ENCODE assay signal across 13 cellular contexts in the genomic region with DNA sequence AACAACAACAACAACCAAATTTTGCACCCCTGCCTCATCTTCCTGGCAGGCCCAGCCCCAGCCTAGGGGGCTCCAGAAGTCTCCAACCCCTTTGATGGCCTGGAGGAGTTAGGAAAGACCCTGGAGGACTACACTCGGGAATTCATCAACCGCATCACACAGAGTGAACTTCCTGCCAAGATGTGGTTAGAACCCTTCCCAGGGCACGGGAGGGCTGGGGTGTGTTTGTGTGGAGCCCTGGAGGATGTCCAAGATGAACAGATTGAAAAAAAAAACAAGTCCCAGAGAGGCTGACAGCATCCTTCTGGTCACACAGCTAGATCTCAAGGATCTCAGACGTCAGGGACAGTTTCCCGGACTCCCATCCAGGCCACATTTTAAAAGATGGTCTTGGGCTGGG. TPM values are rescaled to one million over a fixed set of nuclear protein-coding genes. Genes with fewer than 3 reads are reported as not detected.
A peak's percentile ranks its signal among the peaks of the same experiment; 100 is the strongest.
DNase-seq lines count a peak whose midpoint lies in the region; ATAC-seq, FAIRE-seq and TF ChIP-seq lines count a peak whose summit lies in the region.
"Had no signal": no experiment of that assay in that cellular context is flagged by ENCODE, and none has a peak within 500 bp of the region (broad histone marks: within the 10 kb centered on the region; RNA-seq: fewer than 3 reads in every experiment).

No MANE protein-coding gene starts in this region.

- intact Hi-C loops in Right ventricle myocardium inferior (cut with DNase I) (no loop called here), left ventricle myocardium superior (cut with micrococcal nuclease) (no loop called here), HepG2 (cut with micrococcal nuclease; ENCODE audit: unreplicated experiment) (no loop called here)

- ATAC-seq in Right ventricle myocardium inferior: no peak
- ATAC-seq in left ventricle myocardium superior: no peak
- no peak for ATAC-seq in HepG2
- no peak for ATAC-seq in GM19463 (IDR thresholded peaks at IDR 0.05; ENCODE audit: unreplicated experiment)

- H3K4me3 ChIP-seq in brain microvascular endothelial cell (ENCODE audit: low read depth, low read length): no peak overlapping the region
- H3K4me3 ChIP-seq in HepG2 (replicated peaks in 1 of 3; ENCODE audit: insufficient read depth in 1 of 3, low read depth in 2 of 3, low read length in 3 of 3): 0 out of 6 replicates have a peak overlapping the region, but pooled peaks of 1 of the 3 experiments have one; percentile 14
- H3K4me3 ChIP-seq: cardiac muscle cell had no signal

- no peaks in the 10 kb centered on the region for H3K9me3 ChIP-seq in HepG2 (ENCODE audit: low read length)

- BruUV-seq in HepG2 (replicated peaks; lab: Mats Ljungman, UMichigan): no TSS peak

- POLR2A ChIA-PET in HepG2 (lab: Yijun Ruan, JAX): no interaction called here

- peak overlapping the region; percentile 90; the same call in 1 of the 2 replicates for H3K4me2 ChIP-seq in HepG2 (ENCODE audit: low read depth, low read length)

- TF ChIP-seq CTCF in brain microvascular endothelial cell (IDR thresholded peaks at IDR 0.05; ENCODE audit: low read depth, low read length, missing control alignments): no peak
- TF ChIP-seq CTCF in HepG2 (CRISPR knock-in tag; IDR thresholded peaks at IDR 0.05): no peak

- peaks cover 77% of the 10 kb centered on the region for H3K4me1 ChIP-seq in HepG2 (ENCODE audit: insufficient read depth, low read length)

- H2AFZ ChIP-seq in HepG2 (ENCODE audit: low read length): no peak overlapping the region

- WGBS in HepG2 (ENCODE audit: low lambda C conversion rate): 93% methylated on average over 5 of the region's 5 CpGs

- no peak for TF ChIP-seq POLR2A in HepG2 (IDR thresholded peaks at IDR 0.05; ENCODE audit: insufficient read depth in 1 of 2, low read depth in 2 of 2, low read length in 2 of 2)

- in situ Hi-C loops in brain microvascular endothelial cell (cut with HindIII; ENCODE audit: low pct_ligation_motif_present, low sequenced_read_pairs): no loop called here
- in situ Hi-C loops in HepG2 (cut with HindIII; ENCODE audit: extremely low pct_ligation_motif_present, low pct_unique_long_range_greater_than_20kb): no loop called here

- TF ChIP-seq EP300 in HepG2 (IDR thresholded peaks at IDR 0.05; ENCODE audit: low read depth in 2 of 2, low read length in 2 of 2) (no peak), HepG2 (CRISPR knock-in tag; IDR thresholded peaks at IDR 0.05; ENCODE audit: borderline replicate concordance) (no peak)

- H3K27ac ChIP-seq in brain microvascular endothelial cell: no peak overlapping the region
- H3K27ac ChIP-seq in HepG2 (ENCODE audit: extremely low read length, insufficient read depth, low read length): peak overlapping the region; percentile 96
- H3K27ac ChIP-seq: cardiac muscle cell, WERI-Rb-1 had no signal

- no peak overlapping the region; the same call in 1 of the 2 replicates for H3K9ac ChIP-seq in HepG2 (ENCODE audit: insufficient read depth, low read depth, low read length)

- CTCF ChIA-PET in HepG2 (lab: Yijun Ruan, JAX; ENCODE audit: low intra/inter-chr PET ratio, low total read pairs): no interaction called here

- H4K20me1 ChIP-seq in HepG2 (ENCODE audit: insufficient read depth, low read length): no peaks in the 10 kb centered on the region

- H3K27me3 ChIP-seq in brain microvascular endothelial cell (replicated peaks) (no peaks in the 10 kb centered on the region), HepG2 (ENCODE audit: control insufficient read depth in 1 of 2, insufficient read depth in 2 of 2, low read length in 2 of 2) (no peaks in the 10 kb centered on the region)
- H3K27me3 ChIP-seq: cardiac muscle cell had no signal

- peaks cover 4% of the 10 kb centered on the region for H3K79me2 ChIP-seq in HepG2 (ENCODE audit: insufficient read depth, low read length)

- no peak for FAIRE-seq in HepG2 (lab: Jason Lieb, UNC)
- FAIRE-seq: A204.1 had no signal

- H3K36me3 ChIP-seq in brain microvascular endothelial cell (replicated peaks): no peaks in the 10 kb centered on the region
- no peaks in the 10 kb centered on the region for H3K36me3 ChIP-seq in HepG2 (replicated peaks in 1 of 2; ENCODE audit: control insufficient read depth in 1 of 2, insufficient read depth in 2 of 2, low read length in 2 of 2)
- H3K36me3 ChIP-seq: cardiac muscle cell, WERI-Rb-1 had no signal

- no peak for TF ChIP-seq RAD21 in HepG2 (CRISPR knock-in tag; IDR thresholded peaks at IDR 0.05)

- DNase-seq in Right ventricle myocardium inferior (ENCODE audit: missing footprints): peak; percentile 45
- no peak for DNase-seq in left ventricle myocardium superior
- peak; percentile 34 for DNase-seq in brain microvascular endothelial cell
- DNase-seq in HepG2 (ENCODE audit: low spot score): no peak
- DNase-seq in putamen (ENCODE audit: low spot score): no peak
- no peak for DNase-seq in NCI-H2081 (lab: John Stamatoyannopoulos, UW)
- no peak for DNase-seq in NCI-H2227 treated with DMSO at 0.1 percent for 48 hours (lab: John Stamatoyannopoulos, UW)

RNA-seq across cellular contexts. Expression of a gene that starts 13.3 kb away (rescaled TPM):
- total RNA-seq in Right ventricle myocardium inferior (1.4 TPM), left ventricle myocardium superior (1.7 TPM), HepG2 (2016; rRNA removed; fragmentation: Illumina TruSeq; extraction: Trizol) (417 and 600 TPM in 2 replicates)
- total RNA-seq in HepG2 (2016; cell fraction: cytosol; rRNA removed; fragmentation: Illumina TruSeq; extraction: Trizol; ENCODE audit: low read depth): 534 and 640 TPM in 2 replicates
- total RNA-seq in HepG2 (2016; cell fraction: insoluble cytoplasmic fraction; rRNA removed; fragmentation: Illumina TruSeq; extraction: Trizol): 415 and 575 TPM in 2 replicates
- total RNA-seq in HepG2 (2016; cell fraction: membrane; rRNA removed; fragmentation: Illumina TruSeq; extraction: Trizol): 550 and 704 TPM in 2 replicates
- total RNA-seq in HepG2 (2016; cell fraction: nucleus; rRNA removed; fragmentation: Illumina TruSeq; extraction: Trizol): 303 and 371 TPM in 2 replicates
- 1,235 and 1,480 TPM in 2 replicates for polyA plus RNA-seq in HepG2 (2011; rRNA removed)
- polyA plus RNA-seq in HepG2 (2011; cell fraction: cytosol; rRNA removed): 789 and 856 TPM in 2 replicates
- polyA plus RNA-seq in HepG2 (2011; cell fraction: nucleus; rRNA removed): 221 and 239 TPM in 2 replicates
- 609 and 1,000 TPM in 2 replicates for polyA plus RNA-seq in HepG2 (2012)
- polyA plus RNA-seq in HepG2 (2016; cell fraction: cytosol; fragmentation: Illumina TruSeq; extraction: Trizol; ENCODE audit: low read depth): 629 and 790 TPM in 2 replicates
- polyA plus RNA-seq in HepG2 (2016; cell fraction: insoluble cytoplasmic fraction; fragmentation: Illumina TruSeq; extraction: Trizol; ENCODE audit: low read depth): 381 and 408 TPM in 2 replicates
- polyA plus RNA-seq in HepG2 (2016; cell fraction: membrane; fragmentation: Illumina TruSeq; extraction: Trizol; ENCODE audit: low read depth): 501 and 616 TPM in 2 replicates
- polyA plus RNA-seq in HepG2 (2016; cell fraction: nucleus; fragmentation: Illumina TruSeq; extraction: Trizol; ENCODE audit: insufficient read depth, low read depth): 540 and 648 TPM in 2 replicates
- polyA minus RNA-seq in HepG2 (2011; rRNA and poly(A)+ RNA removed; ENCODE audit: low replicate concordance): 364 TPM in 1 of 2 replicates, not detected in the other
- polyA minus RNA-seq in HepG2 (2011; cell fraction: cytosol; rRNA and poly(A)+ RNA removed): 191 and 220 TPM in 2 replicates
- polyA minus RNA-seq in HepG2 (2011; cell fraction: nucleus; rRNA and poly(A)+ RNA removed): 50.5 and 79.1 TPM in 2 replicates

RNA-seq across cellular contexts. Expression of a gene that starts 14.3 kb away (rescaled TPM):
- total RNA-seq in Right ventricle myocardium inferior (not detected), left ventricle myocardium superior (not detected), HepG2 (2016; rRNA removed; fragmentation: Illumina TruSeq; extraction: Trizol) (0.46 TPM in 1 of 2 replicates, not detected in the other)
- total RNA-seq in HepG2 (2016; cell fraction: cytosol; rRNA removed; fragmentation: Illumina TruSeq; extraction: Trizol; ENCODE audit: low read depth): 0.79 TPM in 1 of 2 replicates, not detected in the other
- total RNA-seq in HepG2 (2016; cell fraction: insoluble cytoplasmic fraction; rRNA removed; fragmentation: Illumina TruSeq; extraction: Trizol): 1.1 TPM in 1 of 2 replicates, not detected in the other
- 0.49 and 0.72 TPM in 2 replicates for total RNA-seq in HepG2 (2016; cell fraction: membrane; rRNA removed; fragmentation: Illumina TruSeq; extraction: Trizol)
- not detected in 2 replicates for total RNA-seq in HepG2 (2016; cell fraction: nucleus; rRNA removed; fragmentation: Illumina TruSeq; extraction: Trizol)
- not detected in 2 replicates for polyA plus RNA-seq in HepG2 (2011; rRNA removed)
- polyA plus RNA-seq in HepG2 (2011; cell fraction: cytosol; rRNA removed): not detected in 2 replicates
- polyA plus RNA-seq in HepG2 (2011; cell fraction: nucleus; rRNA removed): not detected in 2 replicates
- polyA plus RNA-seq in HepG2 (2012): not detected in 2 replicates
- 0.45 and 0.79 TPM in 2 replicates for polyA plus RNA-seq in HepG2 (2016; cell fraction: cytosol; fragmentation: Illumina TruSeq; extraction: Trizol; ENCODE audit: low read depth)
- polyA plus RNA-seq in HepG2 (2016; cell fraction: insoluble cytoplasmic fraction; fragmentation: Illumina TruSeq; extraction: Trizol; ENCODE audit: low read depth): not detected in 2 replicates
- 0.41 TPM in 1 of 2 replicates, not detected in the other for polyA plus RNA-seq in HepG2 (2016; cell fraction: membrane; fragmentation: Illumina TruSeq; extraction: Trizol; ENCODE audit: low read depth)
- polyA plus RNA-seq in HepG2 (2016; cell fraction: nucleus; fragmentation: Illumina TruSeq; extraction: Trizol; ENCODE audit: insufficient read depth, low read depth): not detected in 2 replicates
- polyA minus RNA-seq in HepG2 (2011; rRNA and poly(A)+ RNA removed; ENCODE audit: low replicate concordance): not detected in 2 replicates
- polyA minus RNA-seq in HepG2 (2011; cell fraction: cytosol; rRNA and poly(A)+ RNA removed): not detected in 2 replicates
- polyA minus RNA-seq in HepG2 (2011; cell fraction: nucleus; rRNA and poly(A)+ RNA removed): not detected in 2 replicates
- total RNA-seq: Calu3, cardiac muscle cell, lower leg skin had no signal
- polyA plus RNA-seq: cardiac muscle cell had no signal

RNA-seq across cellular contexts. Expression of a gene that starts 18.1 kb away (rescaled TPM):
- total RNA-seq in Right ventricle myocardium inferior: not detected
- total RNA-seq in left ventricle myocardium superior: not detected
- 276 and 407 TPM in 2 replicates for total RNA-seq in HepG2 (2016; rRNA removed; fragmentation: Illumina TruSeq; extraction: Trizol)
- total RNA-seq in HepG2 (2016; cell fraction: cytosol; rRNA removed; fragmentation: Illumina TruSeq; extraction: Trizol; ENCODE audit: low read depth): 212 and 282 TPM in 2 replicates
- total RNA-seq in HepG2 (2016; cell fraction: insoluble cytoplasmic fraction; rRNA removed; fragmentation: Illumina TruSeq; extraction: Trizol): 251 and 383 TPM in 2 replicates
- total RNA-seq in HepG2 (2016; cell fraction: membrane; rRNA removed; fragmentation: Illumina TruSeq; extraction: Trizol): 259 and 332 TPM in 2 replicates
- total RNA-seq in HepG2 (2016; cell fraction: nucleus; rRNA removed; fragmentation: Illumina TruSeq; extraction: Trizol): 222 and 283 TPM in 2 replicates
- polyA plus RNA-seq in HepG2 (2011; rRNA removed): 1,401 and 1,802 TPM in 2 replicates
- 1,265 and 1,297 TPM in 2 replicates for polyA plus RNA-seq in HepG2 (2011; cell fraction: cytosol; rRNA removed)
- 293 and 474 TPM in 2 replicates for polyA plus RNA-seq in HepG2 (2011; cell fraction: nucleus; rRNA removed)
- polyA plus RNA-seq in HepG2 (2012): 632 and 749 TPM in 2 replicates
- polyA plus RNA-seq in HepG2 (2016; cell fraction: cytosol; fragmentation: Illumina TruSeq; extraction: Trizol; ENCODE audit: low read depth): 426 and 489 TPM in 2 replicates
- 402 and 416 TPM in 2 replicates for polyA plus RNA-seq in HepG2 (2016; cell fraction: insoluble cytoplasmic fraction; fragmentation: Illumina TruSeq; extraction: Trizol; ENCODE audit: low read depth)
- 440 and 475 TPM in 2 replicates for polyA plus RNA-seq in HepG2 (2016; cell fraction: membrane; fragmentation: Illumina TruSeq; extraction: Trizol; ENCODE audit: low read depth)
- polyA plus RNA-seq in HepG2 (2016; cell fraction: nucleus; fragmentation: Illumina TruSeq; extraction: Trizol; ENCODE audit: insufficient read depth, low read depth): 666 and 708 TPM in 2 replicates
- 342 TPM in 1 of 2 replicates, not detected in the other for polyA minus RNA-seq in HepG2 (2011; rRNA and poly(A)+ RNA removed; ENCODE audit: low replicate concordance)
- polyA minus RNA-seq in HepG2 (2011; cell fraction: cytosol; rRNA and poly(A)+ RNA removed): 188 and 260 TPM in 2 replicates
- polyA minus RNA-seq in HepG2 (2011; cell fraction: nucleus; rRNA and poly(A)+ RNA removed): 75.2 and 130 TPM in 2 replicates
- total RNA-seq: Calu3, cardiac muscle cell had no signal

RNA-seq across cellular contexts. Expression of a gene that starts 22.1 kb away (rescaled TPM):
- total RNA-seq in Right ventricle myocardium inferior (9.9 TPM), left ventricle myocardium superior (18.9 TPM), HepG2 (2016; rRNA removed; fragmentation: Illumina TruSeq; extraction: Trizol) (458 and 1,328 TPM in 2 replicates)
- 159 and 166 TPM in 2 replicates for total RNA-seq in HepG2 (2016; cell fraction: cytosol; rRNA removed; fragmentation: Illumina TruSeq; extraction: Trizol; ENCODE audit: low read depth)
- total RNA-seq in HepG2 (2016; cell fraction: insoluble cytoplasmic fraction; rRNA removed; fragmentation: Illumina TruSeq; extraction: Trizol): 502 and 1,332 TPM in 2 replicates
- total RNA-seq in HepG2 (2016; cell fraction: membrane; rRNA removed; fragmentation: Illumina TruSeq; extraction: Trizol): 224 and 230 TPM in 2 replicates
- total RNA-seq in HepG2 (2016; cell fraction: nucleus; rRNA removed; fragmentation: Illumina TruSeq; extraction: Trizol): 800 and 999 TPM in 2 replicates
- 1,470 and 1,944 TPM in 2 replicates for polyA plus RNA-seq in HepG2 (2011; rRNA removed)
- 2,997 and 3,700 TPM in 2 replicates for polyA plus RNA-seq in HepG2 (2011; cell fraction: cytosol; rRNA removed)
- polyA plus RNA-seq in HepG2 (2011; cell fraction: nucleus; rRNA removed): 1,674 and 2,058 TPM in 2 replicates
- polyA plus RNA-seq in HepG2 (2012): 709 and 938 TPM in 2 replicates
- polyA plus RNA-seq in HepG2 (2016; cell fraction: cytosol; fragmentation: Illumina TruSeq; extraction: Trizol; ENCODE audit: low read depth): 177 and 191 TPM in 2 replicates
- 450 and 491 TPM in 2 replicates for polyA plus RNA-seq in HepG2 (2016; cell fraction: insoluble cytoplasmic fraction; fragmentation: Illumina TruSeq; extraction: Trizol; ENCODE audit: low read depth)
- polyA plus RNA-seq in HepG2 (2016; cell fraction: membrane; fragmentation: Illumina TruSeq; extraction: Trizol; ENCODE audit: low read depth): 185 and 190 TPM in 2 replicates
- 1,533 and 1,741 TPM in 2 replicates for polyA plus RNA-seq in HepG2 (2016; cell fraction: nucleus; fragmentation: Illumina TruSeq; extraction: Trizol; ENCODE audit: insufficient read depth, low read depth)
- polyA minus RNA-seq in HepG2 (2011; rRNA and poly(A)+ RNA removed; ENCODE audit: low replicate concordance): 0.40 and 224 TPM in 2 replicates
- polyA minus RNA-seq in HepG2 (2011; cell fraction: cytosol; rRNA and poly(A)+ RNA removed): 272 and 395 TPM in 2 replicates
- 73.5 and 101 TPM in 2 replicates for polyA minus RNA-seq in HepG2 (2011; cell fraction: nucleus; rRNA and poly(A)+ RNA removed)

RNA-seq across cellular contexts. Expression of a gene that starts 27.4 kb away (rescaled TPM):
- total RNA-seq in Right ventricle myocardium inferior: 90.1 TPM
- total RNA-seq in left ventricle myocardium superior: 97.6 TPM
- total RNA-seq in HepG2 (2016; rRNA removed; fragmentation: Illumina TruSeq; extraction: Trizol): 15.3 and 34.9 TPM in 2 replicates
- total RNA-seq in HepG2 (2016; cell fraction: cytosol; rRNA removed; fragmentation: Illumina TruSeq; extraction: Trizol; ENCODE audit: low read depth): 27.3 and 28.2 TPM in 2 replicates
- total RNA-seq in HepG2 (2016; cell fraction: insoluble cytoplasmic fraction; rRNA removed; fragmentation: Illumina TruSeq; extraction: Trizol): 11.3 and 34.3 TPM in 2 replicates
- 34.7 and 36.6 TPM in 2 replicates for total RNA-seq in HepG2 (2016; cell fraction: membrane; rRNA removed; fragmentation: Illumina TruSeq; extraction: Trizol)
- 39.5 and 48.5 TPM in 2 replicates for total RNA-seq in HepG2 (2016; cell fraction: nucleus; rRNA removed; fragmentation: Illumina TruSeq; extraction: Trizol)
- polyA plus RNA-seq in HepG2 (2011; rRNA removed): 42.8 and 56.1 TPM in 2 replicates
- polyA plus RNA-seq in HepG2 (2011; cell fraction: cytosol; rRNA removed): 38.9 and 40.3 TPM in 2 replicates
- 117 and 132 TPM in 2 replicates for polyA plus RNA-seq in HepG2 (2011; cell fraction: nucleus; rRNA removed)
- 32.5 and 40.5 TPM in 2 replicates for polyA plus RNA-seq in HepG2 (2012)
- 33.5 and 37.0 TPM in 2 replicates for polyA plus RNA-seq in HepG2 (2016; cell fraction: cytosol; fragmentation: Illumina TruSeq; extraction: Trizol; ENCODE audit: low read depth)
- 22.9 and 28.7 TPM in 2 replicates for polyA plus RNA-seq in HepG2 (2016; cell fraction: insoluble cytoplasmic fraction; fragmentation: Illumina TruSeq; extraction: Trizol; ENCODE audit: low read depth)
- polyA plus RNA-seq in HepG2 (2016; cell fraction: membrane; fragmentation: Illumina TruSeq; extraction: Trizol; ENCODE audit: low read depth): 44.9 and 55.2 TPM in 2 replicates
- 136 and 144 TPM in 2 replicates for polyA plus RNA-seq in HepG2 (2016; cell fraction: nucleus; fragmentation: Illumina TruSeq; extraction: Trizol; ENCODE audit: insufficient read depth, low read depth)
- 77.0 and 78.9 TPM in 2 replicates for polyA minus RNA-seq in HepG2 (2011; rRNA and poly(A)+ RNA removed; ENCODE audit: low replicate concordance)
- polyA minus RNA-seq in HepG2 (2011; cell fraction: cytosol; rRNA and poly(A)+ RNA removed): 27.3 and 31.6 TPM in 2 replicates
- 27.8 and 32.1 TPM in 2 replicates for polyA minus RNA-seq in HepG2 (2011; cell fraction: nucleus; rRNA and poly(A)+ RNA removed)

Comparison
In these comparisons a context has a peak if more than half of its experiments do, and no peak if none do; other contexts are left out.
1. DNase-seq: peak in Right ventricle myocardium inferior (single experiment) and brain microvascular endothelial cell (single experiment); none in left ventricle myocardium superior (single experiment), HepG2 (single experiment), putamen (single experiment), NCI-H2081 (0 of 2) and NCI-H2227 treated with DMSO at 0.1 percent for 48 hours (single experiment).
2. RNA of a gene that starts 13.3 kb away (total RNA-seq): 303 to 704 TPM in HepG2; 1.7 TPM in left ventricle myocardium superior (single experiment) and 1.4 TPM in Right ventricle myocardium inferior (single experiment); every median in the first group is over 100 times any median in the second.
3. RNA of a gene that starts 18.1 kb away (total RNA-seq): 212 to 407 TPM in HepG2; not detected in Right ventricle myocardium inferior (single experiment) and not detected in left ventricle myocardium superior (single experiment); every median in the first group is over 100 times any median in the second.